1 cellular context compared by ENCODE assay signal in the genomic region with DNA sequence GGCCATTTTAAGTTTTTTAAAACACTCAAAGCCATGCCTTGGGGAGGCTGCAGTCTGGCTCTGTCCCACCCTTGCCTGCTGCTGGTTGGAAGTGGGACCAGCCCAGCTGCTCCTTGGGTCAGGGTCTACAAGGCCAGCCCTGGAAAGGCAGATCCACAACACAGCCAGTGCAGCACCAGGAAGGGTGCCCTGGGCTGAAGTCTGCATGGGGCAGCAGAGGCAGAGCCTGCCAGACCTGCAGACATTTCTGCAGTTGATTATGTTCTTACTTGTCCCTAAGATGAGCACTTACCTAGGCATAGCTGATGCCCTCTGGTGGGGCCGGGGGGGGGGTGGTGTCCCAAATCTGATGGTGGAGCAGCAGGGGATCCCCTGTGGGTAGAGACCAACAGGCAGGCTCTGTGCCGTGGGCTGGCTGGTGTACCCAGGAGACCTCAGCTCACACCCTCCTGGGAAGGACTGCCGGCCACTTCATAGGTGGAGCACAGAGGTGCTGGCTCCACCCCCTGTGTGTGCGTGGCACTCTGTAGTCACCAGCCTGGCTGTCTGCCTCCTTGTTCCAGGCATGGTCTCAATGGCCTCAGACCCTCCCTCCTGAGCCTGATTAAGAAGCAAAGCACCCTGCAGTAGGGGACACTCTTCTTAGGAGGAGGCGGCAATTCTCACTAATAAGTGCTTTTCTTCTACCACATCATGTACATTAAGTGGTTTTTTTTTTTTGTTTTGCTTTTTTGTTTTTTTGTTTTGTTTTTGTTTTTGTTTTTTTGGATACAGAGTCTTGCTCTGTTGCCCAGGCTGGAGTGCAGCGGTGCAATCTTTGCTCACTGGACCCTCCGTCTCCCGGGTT.
TF ChIP-seq lines count a peak whose summit lies in the region.

No MANE protein-coding gene starts in this region.

TF ChIP-seq in WTC11, 78 proteins besides CTCF, POLR2A, EP300 and RAD21 (continued from another document):
- TF ChIP-seq, protein P1, sequence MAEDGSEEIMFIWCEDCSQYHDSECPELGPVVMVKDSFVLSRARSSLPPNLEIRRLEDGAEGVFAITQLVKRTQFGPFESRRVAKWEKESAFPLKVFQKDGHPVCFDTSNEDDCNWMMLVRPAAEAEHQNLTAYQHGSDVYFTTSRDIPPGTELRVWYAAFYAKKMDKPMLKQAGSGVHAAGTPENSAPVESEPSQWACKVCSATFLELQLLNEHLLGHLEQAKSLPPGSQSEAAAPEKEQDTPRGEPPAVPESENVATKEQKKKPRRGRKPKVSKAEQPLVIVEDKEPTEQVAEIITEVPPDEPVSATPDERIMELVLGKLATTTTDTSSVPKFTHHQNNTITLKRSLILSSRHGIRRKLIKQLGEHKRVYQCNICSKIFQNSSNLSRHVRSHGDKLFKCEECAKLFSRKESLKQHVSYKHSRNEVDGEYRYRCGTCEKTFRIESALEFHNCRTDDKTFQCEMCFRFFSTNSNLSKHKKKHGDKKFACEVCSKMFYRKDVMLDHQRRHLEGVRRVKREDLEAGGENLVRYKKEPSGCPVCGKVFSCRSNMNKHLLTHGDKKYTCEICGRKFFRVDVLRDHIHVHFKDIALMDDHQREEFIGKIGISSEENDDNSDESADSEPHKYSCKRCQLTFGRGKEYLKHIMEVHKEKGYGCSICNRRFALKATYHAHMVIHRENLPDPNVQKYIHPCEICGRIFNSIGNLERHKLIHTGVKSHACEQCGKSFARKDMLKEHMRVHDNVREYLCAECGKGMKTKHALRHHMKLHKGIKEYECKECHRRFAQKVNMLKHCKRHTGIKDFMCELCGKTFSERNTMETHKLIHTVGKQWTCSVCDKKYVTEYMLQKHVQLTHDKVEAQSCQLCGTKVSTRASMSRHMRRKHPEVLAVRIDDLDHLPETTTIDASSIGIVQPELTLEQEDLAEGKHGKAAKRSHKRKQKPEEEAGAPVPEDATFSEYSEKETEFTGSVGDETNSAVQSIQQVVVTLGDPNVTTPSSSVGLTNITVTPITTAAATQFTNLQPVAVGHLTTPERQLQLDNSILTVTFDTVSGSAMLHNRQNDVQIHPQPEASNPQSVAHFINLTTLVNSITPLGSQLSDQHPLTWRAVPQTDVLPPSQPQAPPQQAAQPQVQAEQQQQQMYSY (CRISPR knock-in tag; IDR thresholded peaks at IDR 0.05): no peak
- TF ChIP-seq, protein P2, sequence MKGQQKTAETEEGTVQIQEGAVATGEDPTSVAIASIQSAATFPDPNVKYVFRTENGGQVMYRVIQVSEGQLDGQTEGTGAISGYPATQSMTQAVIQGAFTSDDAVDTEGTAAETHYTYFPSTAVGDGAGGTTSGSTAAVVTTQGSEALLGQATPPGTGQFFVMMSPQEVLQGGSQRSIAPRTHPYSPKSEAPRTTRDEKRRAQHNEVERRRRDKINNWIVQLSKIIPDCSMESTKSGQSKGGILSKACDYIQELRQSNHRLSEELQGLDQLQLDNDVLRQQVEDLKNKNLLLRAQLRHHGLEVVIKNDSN (CRISPR knock-in tag; IDR thresholded peaks at IDR 0.05): no peak
- no peak for TF ChIP-seq NFYB (CRISPR knock-in tag; conservative IDR thresholded peaks at IDR 0.05; ENCODE audit: low read depth)
- TF ChIP-seq CREB1 (CRISPR knock-in tag; IDR thresholded peaks at IDR 0.05): no peak
- no peak for TF ChIP-seq JAZF1 (CRISPR knock-in tag; IDR thresholded peaks at IDR 0.05)
- TF ChIP-seq, protein P3, sequence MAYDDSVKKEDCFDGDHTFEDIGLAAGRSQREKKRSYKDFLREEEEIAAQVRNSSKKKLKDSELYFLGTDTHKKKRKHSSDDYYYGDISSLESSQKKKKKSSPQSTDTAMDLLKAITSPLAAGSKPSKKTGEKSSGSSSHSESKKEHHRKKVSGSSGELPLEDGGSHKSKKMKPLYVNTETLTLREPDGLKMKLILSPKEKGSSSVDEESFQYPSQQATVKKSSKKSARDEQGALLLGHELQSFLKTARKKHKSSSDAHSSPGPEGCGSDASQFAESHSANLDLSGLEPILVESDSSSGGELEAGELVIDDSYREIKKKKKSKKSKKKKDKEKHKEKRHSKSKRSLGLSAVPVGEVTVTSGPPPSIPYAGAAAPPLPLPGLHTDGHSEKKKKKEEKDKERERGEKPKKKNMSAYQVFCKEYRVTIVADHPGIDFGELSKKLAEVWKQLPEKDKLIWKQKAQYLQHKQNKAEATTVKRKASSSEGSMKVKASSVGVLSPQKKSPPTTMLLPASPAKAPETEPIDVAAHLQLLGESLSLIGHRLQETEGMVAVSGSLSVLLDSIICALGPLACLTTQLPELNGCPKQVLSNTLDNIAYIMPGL (CRISPR knock-in tag; IDR thresholded peaks at IDR 0.05): no peak
- no peak for TF ChIP-seq JUN (CRISPR knock-in tag; IDR thresholded peaks at IDR 0.05)
- TF ChIP-seq NFATC4 (CRISPR knock-in tag; IDR thresholded peaks at IDR 0.05): no peak
- TF ChIP-seq SP1 (CRISPR knock-in tag; conservative IDR thresholded peaks at IDR 0.05): no peak
